ENCODE assay signal across 1 cellular context in the genomic region with DNA sequence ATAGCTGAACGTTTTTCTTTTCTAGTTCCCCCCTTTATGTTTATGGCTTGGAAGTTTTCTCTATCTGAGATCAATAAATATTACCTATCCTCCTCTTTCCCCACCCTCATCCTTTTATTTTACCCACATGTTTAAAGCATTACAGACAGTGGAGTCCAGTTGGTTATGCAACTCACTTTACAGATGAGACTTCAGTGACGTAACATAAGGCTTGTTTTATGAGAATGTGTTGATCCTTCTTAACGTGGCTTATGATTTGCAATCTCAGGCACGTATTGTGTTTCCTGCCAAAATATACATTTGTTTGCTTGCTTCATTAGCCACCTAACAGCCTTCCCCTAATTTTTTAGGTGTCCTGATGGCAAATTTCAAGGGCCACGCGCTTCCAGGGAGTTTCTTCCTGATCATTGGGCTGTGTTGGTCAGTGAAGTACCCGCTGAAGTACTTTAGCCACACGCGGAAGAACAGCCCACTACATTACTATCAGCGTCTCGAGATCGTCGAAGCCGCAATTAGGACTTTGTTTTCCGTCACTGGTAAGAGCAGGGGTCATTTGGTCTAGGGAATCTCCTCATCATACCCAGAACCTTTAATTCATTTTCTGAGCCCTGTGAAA.
TF ChIP-seq lines count a peak whose summit lies in the region.

No MANE protein-coding gene starts in this region.

TF ChIP-seq in GM12878, 131 proteins besides CTCF, POLR2A, EP300 and RAD21:
- TF ChIP-seq PAX5 (IDR thresholded peaks at IDR 0.05; ENCODE audit: borderline replicate concordance, low read depth, low read length) = no peak
- no peak for TF ChIP-seq CHD1 (IDR thresholded peaks at IDR 0.05; ENCODE audit: low read depth, low read length)
- no peak for TF ChIP-seq KLF5 (IDR thresholded peaks at IDR 0.05; ENCODE audit: partially characterized antibody)
- no peak for TF ChIP-seq RUNX3 (IDR thresholded peaks at IDR 0.05; ENCODE audit: low read length)
- TF ChIP-seq, protein P1, sequence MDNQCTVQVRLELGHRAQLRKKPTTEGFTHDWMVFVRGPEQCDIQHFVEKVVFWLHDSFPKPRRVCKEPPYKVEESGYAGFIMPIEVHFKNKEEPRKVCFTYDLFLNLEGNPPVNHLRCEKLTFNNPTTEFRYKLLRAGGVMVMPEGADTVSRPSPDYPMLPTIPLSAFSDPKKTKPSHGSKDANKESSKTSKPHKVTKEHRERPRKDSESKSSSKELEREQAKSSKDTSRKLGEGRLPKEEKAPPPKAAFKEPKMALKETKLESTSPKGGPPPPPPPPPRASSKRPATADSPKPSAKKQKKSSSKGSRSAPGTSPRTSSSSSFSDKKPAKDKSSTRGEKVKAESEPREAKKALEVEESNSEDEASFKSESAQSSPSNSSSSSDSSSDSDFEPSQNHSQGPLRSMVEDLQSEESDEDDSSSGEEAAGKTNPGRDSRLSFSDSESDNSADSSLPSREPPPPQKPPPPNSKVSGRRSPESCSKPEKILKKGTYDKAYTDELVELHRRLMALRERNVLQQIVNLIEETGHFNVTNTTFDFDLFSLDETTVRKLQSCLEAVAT (IDR thresholded peaks at IDR 0.05) = no peak
- TF ChIP-seq CHD2 (IDR thresholded peaks at IDR 0.05; ENCODE audit: borderline replicate concordance, low read depth, low read length) = no peak
- TF ChIP-seq MYC (IDR thresholded peaks at IDR 0.05; ENCODE audit: insufficient read depth, insufficient read length, insufficient replicate concordance, low read length, severe bottlenecking) = no peak
- TF ChIP-seq IRF4 (IDR thresholded peaks at IDR 0.05; ENCODE audit: low read depth, low read length) = no peak
- no peak for TF ChIP-seq SPI1 (IDR thresholded peaks at IDR 0.05; ENCODE audit: borderline replicate concordance, insufficient read depth, low read depth, low read length)
- no peak for TF ChIP-seq MEF2B (IDR thresholded peaks at IDR 0.05; ENCODE audit: partially characterized antibody, poor library complexity, severe bottlenecking)
- no peak for TF ChIP-seq SRF (IDR thresholded peaks at IDR 0.05; ENCODE audit: low read depth in 2 of 2, low read length in 2 of 2)
